Comparison of ENCODE assay signal across 8 cellular contexts in genomic region chr22:41762980-41763779, GRCh38. TPM values are rescaled to one million over a fixed set of nuclear protein-coding genes. Genes with fewer than 3 reads are reported as not detected.
A peak's percentile ranks its signal among the peaks of the same experiment; 100 is the strongest.
DNase-seq lines count a peak whose midpoint lies in the region; ATAC-seq, FAIRE-seq and TF ChIP-seq lines count a peak whose summit lies in the region.

No MANE protein-coding gene starts in this region.

- H3K27me3 ChIP-seq in HepG2 (ENCODE audit: control insufficient read depth in 1 of 2, insufficient read depth in 2 of 2, low read length in 2 of 2) (peaks cover 0 to 8% of the 10 kb centered on the region in 2 experiments; a peak in 2 of 5 replicates), right lobe of liver (no peaks in the 10 kb centered on the region), OCI-LY3 (ENCODE audit: low read depth, low read length) (peaks cover 8% of the 10 kb centered on the region)

- 45% methylated on average over 9 of the region's 14 CpGs for WGBS in HepG2 (ENCODE audit: low lambda C conversion rate)
- WGBS in right lobe of liver (ENCODE audit: insufficient coverage, low coverage, low lambda C conversion rate, missing lambda C conversion rate) = 73% methylated on average over 8 of the region's 14 CpGs

- in situ Hi-C loops in HepG2 (cut with HindIII; ENCODE audit: extremely low pct_ligation_motif_present, low pct_unique_long_range_greater_than_20kb) = no loop called here

- no peaks in the 10 kb centered on the region for H3K36me3 Mint-ChIP-seq in chondrocyte (ENCODE audit: low read depth)
- no peaks in the 10 kb centered on the region for H3K36me3 Mint-ChIP-seq in osteocyte (ENCODE audit: unreplicated experiment)

- ATAC-seq in HepG2 (peak; percentile 75), right lobe of liver (no peak), left lobe of liver (no peak), GM21367 (IDR thresholded peaks at IDR 0.05; ENCODE audit: unreplicated experiment) (no peak)

- FAIRE-seq in HepG2 (lab: Jason Lieb, UNC) = no peak

- H3K9me3 ChIP-seq in HepG2 (ENCODE audit: low read length) (no peaks in the 10 kb centered on the region), right lobe of liver (no peaks in the 10 kb centered on the region), OCI-LY3 (ENCODE audit: insufficient read depth, low read length) (no peaks in the 10 kb centered on the region)

- no peaks in the 10 kb centered on the region for H3K9me3 Mint-ChIP-seq in chondrocyte (ENCODE audit: low read depth)
- H3K9me3 Mint-ChIP-seq in osteocyte (ENCODE audit: unreplicated experiment) = no peaks in the 10 kb centered on the region

- TF ChIP-seq CTCF in HepG2 (CRISPR knock-in tag; IDR thresholded peaks at IDR 0.05) (peak; percentile 59), right lobe of liver (IDR thresholded peaks at IDR 0.05) (peak in 1 of 4 donors; percentile 23), OCI-LY3 (IDR thresholded peaks at IDR 0.05; ENCODE audit: low read depth, low read length) (peak; percentile 88), chondrocyte (IDR thresholded peaks at IDR 0.05) (peak; percentile 65), osteocyte (IDR thresholded peaks at IDR 0.05) (peak; percentile 38)

- intact Hi-C loops in HepG2 (cut with micrococcal nuclease; ENCODE audit: unreplicated experiment) (no loop called here), right lobe of liver (cut with DNase I) (no loop called here)

- no peak for TF ChIP-seq EP300 in HepG2 (IDR thresholded peaks at IDR 0.05; ENCODE audit: low read depth in 2 of 2, low read length in 2 of 2)
- TF ChIP-seq EP300 in HepG2 (CRISPR knock-in tag; IDR thresholded peaks at IDR 0.05; ENCODE audit: borderline replicate concordance) = no peak

- H3K4me1 Mint-ChIP-seq in chondrocyte (ENCODE audit: low read depth) = peaks cover under 1% of the 10 kb centered on the region
- no peaks in the 10 kb centered on the region for H3K4me1 Mint-ChIP-seq in osteocyte (ENCODE audit: unreplicated experiment)

- H3K4me1 ChIP-seq in HepG2 (ENCODE audit: insufficient read depth, low read length) (no peaks in the 10 kb centered on the region), right lobe of liver (no peaks in the 10 kb centered on the region), OCI-LY3 (ENCODE audit: low read length) (peaks cover 7% of the 10 kb centered on the region)

- TF ChIP-seq POLR2A in HepG2 (IDR thresholded peaks at IDR 0.05; ENCODE audit: insufficient read depth in 1 of 2, low read depth in 2 of 2, low read length in 2 of 2) (no peak), right lobe of liver (IDR thresholded peaks at IDR 0.05) (no peak)

- H3K4me3 Mint-ChIP-seq in chondrocyte (ENCODE audit: unreplicated experiment) = no peak overlapping the region
- no peak overlapping the region for H3K4me3 Mint-ChIP-seq in osteocyte (ENCODE audit: unreplicated experiment)

- POLR2A ChIA-PET in HepG2 (lab: Yijun Ruan, JAX) = no interaction called here

- H3K4me2 ChIP-seq in HepG2 (ENCODE audit: low read depth, low read length) (no peak overlapping the region), OCI-LY3 (ENCODE audit: low read length) (no peak overlapping the region)

- H3K27ac Mint-ChIP-seq in chondrocyte (ENCODE audit: unreplicated experiment) = no peak overlapping the region
- no peak overlapping the region for H3K27ac Mint-ChIP-seq in osteocyte (ENCODE audit: unreplicated experiment)

- no peak overlapping the region for H2AFZ ChIP-seq in HepG2 (ENCODE audit: low read length)
- H2AFZ ChIP-seq in OCI-LY3 (ENCODE audit: low read depth, low read length) = no peak overlapping the region

- no peaks in the 10 kb centered on the region for H3K27me3 Mint-ChIP-seq in chondrocyte (ENCODE audit: low read depth)
- H3K27me3 Mint-ChIP-seq in osteocyte (ENCODE audit: unreplicated experiment) = peaks cover 9% of the 10 kb centered on the region

- CTCF ChIA-PET in HepG2 (lab: Yijun Ruan, JAX; ENCODE audit: low intra/inter-chr PET ratio, low total read pairs) = no interaction called here

- H3K4me3 ChIP-seq in HepG2 (replicated peaks in 1 of 3; ENCODE audit: insufficient read depth in 1 of 3, low read depth in 2 of 3, low read length in 3 of 3) (no peak overlapping the region), right lobe of liver (no peak overlapping the region), OCI-LY3 (ENCODE audit: low read length) (no peak overlapping the region)

- H4K20me1 ChIP-seq in HepG2 (ENCODE audit: insufficient read depth, low read length) (no peaks in the 10 kb centered on the region), OCI-LY3 (ENCODE audit: insufficient read depth, low read length) (no peaks in the 10 kb centered on the region)

- H3K79me2 ChIP-seq in HepG2 (ENCODE audit: insufficient read depth, low read length) (no peaks in the 10 kb centered on the region), OCI-LY3 (ENCODE audit: low read length) (no peaks in the 10 kb centered on the region)

- peak; percentile 39 for DNase-seq in HepG2 (ENCODE audit: low spot score)
- DNase-seq in right lobe of liver = no peak
- DNase-seq in chondrocyte (ENCODE audit: low spot score) = no peak
- no peak for DNase-seq in osteocyte (ENCODE audit: extremely low spot score, unreplicated experiment)
- no peak for DNase-seq in left lobe of liver (ENCODE audit: low spot score)
- DNase-seq in H4 (ENCODE audit: low spot score) = no peak

- no TSS peak for BruUV-seq in HepG2 (replicated peaks; lab: Mats Ljungman, UMichigan)

- no peak overlapping the region for H3K27ac ChIP-seq in HepG2 (ENCODE audit: extremely low read length, insufficient read depth, low read length)
- H3K27ac ChIP-seq in right lobe of liver = no peak overlapping the region
- no peak overlapping the region for H3K27ac ChIP-seq in OCI-LY3 (ENCODE audit: low read length)

- H3K9ac ChIP-seq in HepG2 (ENCODE audit: insufficient read depth, low read depth, low read length) (no peak overlapping the region), OCI-LY3 (ENCODE audit: low read length) (no peak overlapping the region)

- H3K36me3 ChIP-seq in HepG2 (replicated peaks in 1 of 2; ENCODE audit: control insufficient read depth in 1 of 2, insufficient read depth in 2 of 2, low read length in 2 of 2) = no peaks in the 10 kb centered on the region
- H3K36me3 ChIP-seq in right lobe of liver = no peaks in the 10 kb centered on the region
- no peaks in the 10 kb centered on the region for H3K36me3 ChIP-seq in OCI-LY3 (replicated peaks; ENCODE audit: low read depth, low read length)

- no peak for TF ChIP-seq RAD21 in HepG2 (CRISPR knock-in tag; IDR thresholded peaks at IDR 0.05)

TF ChIP-seq in HepG2, 621 proteins besides CTCF, POLR2A, EP300 and RAD21:
- TF ChIP-seq SMC3 (IDR thresholded peaks at IDR 0.05; ENCODE audit: low read length) (peak; percentile 15; the same call in 1 of the 2 replicates), STAG1 (CRISPR knock-in tag; IDR thresholded peaks at IDR 0.05) (peak; percentile 47), SCMH1 (CRISPR knock-in tag; IDR thresholded peaks at IDR 0.05; ENCODE audit: borderline replicate concordance) (no peak)
TF ChIP-seq in HepG2: peak in this region for 2.

RNA-seq across cellular contexts. Expression of gene CCDC134, which starts 37.3 kb away (rescaled TPM):
- total RNA-seq in HepG2 (2016; rRNA removed; fragmentation: Illumina TruSeq; extraction: Trizol) (11.3 and 17.4 TPM in 2 replicates), right lobe of liver (1 to 10 TPM; 2.6 to 5.2 (median 3.4) TPM), chondrocyte (6.6 to 10.1 TPM (median 7.0 TPM) in 3 replicates), osteocyte (7.8 and 10.0 TPM in 2 replicates), left lobe of liver (5.1 TPM)
- 40.7 and 41.5 TPM in 2 replicates for total RNA-seq in HepG2 (2016; cell fraction: cytosol; rRNA removed; fragmentation: Illumina TruSeq; extraction: Trizol; ENCODE audit: low read depth)
- 11.5 and 17.3 TPM in 2 replicates for total RNA-seq in HepG2 (2016; cell fraction: insoluble cytoplasmic fraction; rRNA removed; fragmentation: Illumina TruSeq; extraction: Trizol)
- total RNA-seq in HepG2 (2016; cell fraction: membrane; rRNA removed; fragmentation: Illumina TruSeq; extraction: Trizol) = 12.5 and 13.5 TPM in 2 replicates
- 21.6 and 24.7 TPM in 2 replicates for total RNA-seq in HepG2 (2016; cell fraction: nucleus; rRNA removed; fragmentation: Illumina TruSeq; extraction: Trizol)
- 4.8 and 5.6 TPM in 2 replicates for polyA plus RNA-seq in HepG2 (2011; rRNA removed)
- polyA plus RNA-seq in HepG2 (2011; cell fraction: cytosol; rRNA removed) = 3.7 and 5.6 TPM in 2 replicates
- 6.9 and 7.1 TPM in 2 replicates for polyA plus RNA-seq in HepG2 (2011; cell fraction: nucleus; rRNA removed)
- 2.7 and 2.8 TPM in 2 replicates for polyA plus RNA-seq in HepG2 (2012)
- 1.8 and 2.0 TPM in 2 replicates for polyA plus RNA-seq in HepG2 (2016; cell fraction: cytosol; fragmentation: Illumina TruSeq; extraction: Trizol; ENCODE audit: low read depth)
- 4.4 TPM in 2 replicates for polyA plus RNA-seq in HepG2 (2016; cell fraction: insoluble cytoplasmic fraction; fragmentation: Illumina TruSeq; extraction: Trizol; ENCODE audit: low read depth)
- 2.2 and 2.7 TPM in 2 replicates for polyA plus RNA-seq in HepG2 (2016; cell fraction: membrane; fragmentation: Illumina TruSeq; extraction: Trizol; ENCODE audit: low read depth)
- polyA plus RNA-seq in HepG2 (2016; cell fraction: nucleus; fragmentation: Illumina TruSeq; extraction: Trizol; ENCODE audit: insufficient read depth, low read depth) = 18.6 and 19.9 TPM in 2 replicates
- polyA minus RNA-seq in HepG2 (2011; rRNA and poly(A)+ RNA removed; ENCODE audit: low replicate concordance) = 14.6 and 21.4 TPM in 2 replicates
- polyA minus RNA-seq in HepG2 (2011; cell fraction: cytosol; rRNA and poly(A)+ RNA removed) = 9.4 and 9.7 TPM in 2 replicates
- polyA minus RNA-seq in HepG2 (2011; cell fraction: nucleus; rRNA and poly(A)+ RNA removed) = 6.3 and 8.3 TPM in 2 replicates
- 8.1 and 10.6 TPM in 2 replicates for total RNA-seq in H4 (2014; rRNA removed; shearing (Covaris generic))
